In the genomic region with DNA sequence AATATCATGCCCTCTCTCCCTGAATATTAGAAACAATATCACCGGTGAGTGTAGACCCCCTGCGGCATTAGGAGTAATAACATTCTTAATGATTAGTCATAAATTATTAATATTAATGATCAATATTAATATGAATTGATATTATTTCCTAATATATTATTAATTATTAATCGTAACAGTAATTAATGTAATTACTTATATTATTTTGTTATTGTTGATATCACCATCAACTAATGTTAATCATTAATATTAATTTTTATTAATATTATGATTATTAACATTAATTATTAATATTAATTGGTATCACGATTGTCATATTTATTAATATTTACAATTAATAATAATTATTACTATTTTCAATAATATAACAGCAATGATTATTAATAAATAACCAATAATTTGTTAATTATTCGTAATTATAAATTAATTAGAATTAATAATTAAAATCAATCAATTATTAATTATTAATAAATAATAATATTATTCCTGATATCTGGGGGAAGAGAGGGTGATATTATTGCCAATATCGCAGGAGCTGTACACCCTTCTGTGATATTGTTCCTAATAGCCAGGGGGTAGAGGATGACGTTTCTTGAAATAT, we compare ENCODE assay signal across 16 cellular contexts.
DNase-seq lines count a peak whose midpoint lies in the region; ATAC-seq, FAIRE-seq and TF ChIP-seq lines count a peak whose summit lies in the region.
"Had no signal": no experiment of that assay in that cellular context is flagged by ENCODE, and none has a peak within 500 bp of the region (broad histone marks: within the 10 kb centered on the region; RNA-seq: fewer than 3 reads in every experiment).

No MANE protein-coding gene starts in this region.

- H3K9me3 ChIP-seq in pancreas (no peaks in the 10 kb centered on the region), colonic mucosa (no peaks in the 10 kb centered on the region)
- H3K9me3 ChIP-seq: BLaER1 had no signal

- no peak for DNase-seq in RCC 7860 (ENCODE audit: low spot score)
- no peak for DNase-seq in pancreas
- no peak for DNase-seq in colonic mucosa
- DNase-seq in RPMI8226, result no peak
- DNase-seq: CD4-positive, alpha-beta memory T cell; DMS153; DMS79; GF-D8; H9 had no signal

- H3K27me3 ChIP-seq in pancreas (no peaks in the 10 kb centered on the region), colonic mucosa (no peaks in the 10 kb centered on the region)
- H3K27me3 ChIP-seq: BLaER1 had no signal

- H3K4me1 ChIP-seq in pancreas (no peaks in the 10 kb centered on the region), colonic mucosa (no peaks in the 10 kb centered on the region)
- H3K4me1 ChIP-seq: BLaER1 had no signal

- TF ChIP-seq CTCF in pancreas (IDR thresholded peaks at IDR 0.05), result no peak
- TF ChIP-seq CTCF in colonic mucosa (IDR thresholded peaks at IDR 0.05), result no peak

- ATAC-seq in pancreas (no peak), GM18520 (IDR thresholded peaks at IDR 0.05; ENCODE audit: unreplicated experiment) (no peak)

- H3K4me3 ChIP-seq in pancreas (no peak overlapping the region), colonic mucosa (no peak overlapping the region)
- H3K4me3 ChIP-seq: BLaER1 had no signal

- intact Hi-C loops in pancreas (cut with DNase I), result no loop called here
- intact Hi-C loops in colonic mucosa (cut with DNase I), result no loop called here

- WGBS in pancreas, 2 donors, result 65 to 75% methylated on average over 7 of the region's 7 CpGs

- FAIRE-seq in A204.1 (lab: Jason Lieb, UNC), result peak; percentile 98
- FAIRE-seq in RCC 7860 (lab: Jason Lieb, UNC), result peak; percentile 79
- peak; percentile 97 for FAIRE-seq in colon (lab: Jason Lieb, UNC)
- peak; percentile 98 for FAIRE-seq in pancreas (lab: Jason Lieb, UNC)
- FAIRE-seq: GM19239, H1 had no signal

- H3K36me3 ChIP-seq in pancreas (no peaks in the 10 kb centered on the region), colonic mucosa (no peaks in the 10 kb centered on the region)
- H3K36me3 ChIP-seq: BLaER1 had no signal

- no peak overlapping the region for H3K27ac ChIP-seq in pancreas
- no peak overlapping the region for H3K27ac ChIP-seq in colonic mucosa
- H3K27ac ChIP-seq: 22Rv1, BLaER1 had no signal

- H3K9ac ChIP-seq in colonic mucosa (ENCODE audit: low read depth in 2 of 2, low read length in 2 of 2), result no peak overlapping the region
- H3K9ac ChIP-seq: BLaER1 had no signal
